Comparison of ENCODE assay signal across 14 cellular contexts in genomic region chr2:218395090-218395444, GRCh38. TPM values are rescaled to one million over a fixed set of nuclear protein-coding genes. Genes with fewer than 3 reads are reported as not detected.
DNase-seq lines count a peak whose midpoint lies in the region; ATAC-seq and TF ChIP-seq lines count a peak whose summit lies in the region.
"Had no signal": no experiment of that assay in that cellular context is flagged by ENCODE, and none has a peak within 500 bp of the region (broad histone marks: within the 10 kb centered on the region; RNA-seq: fewer than 3 reads in every experiment).

No MANE protein-coding gene starts in this region.

- WGBS in trophoblast cell (ENCODE audit: extremely low coverage, insufficient coverage, insufficient read length), result no CpG with 5 or more reads among the region's 6 CpGs

- no peak overlapping the region for H3K4me2 ChIP-seq in trophoblast cell (ENCODE audit: low read length)

- peaks cover 48% of the 10 kb centered on the region for H3K4me1 ChIP-seq in CD4-positive, alpha-beta memory T cell (ENCODE audit: insufficient read depth, low read length)
- H3K4me1 ChIP-seq in HUES6 (ENCODE audit: control insufficient read depth, insufficient read depth, low read length) (peaks cover 33% of the 10 kb centered on the region), trophoblast cell (ENCODE audit: control insufficient read depth in 1 of 2, insufficient read depth in 2 of 2, low read length in 2 of 2) (peaks cover 18 to 22% of the 10 kb centered on the region in 2 experiments)

- peaks cover 0 to 3% (median 0%) of the 10 kb centered on the region in 8 donors for H3K9me3 Mint-ChIP-seq in CD4-positive, alpha-beta memory T cell
- H3K9me3 Mint-ChIP-seq in brain (peaks cover 0 to 3% (median 0%) of the 10 kb centered on the region in 5 experiments), progenitor cell of endocrine pancreas (ENCODE audit: low read depth) (no peaks in the 10 kb centered on the region)

- ATAC-seq in HG03571 (IDR thresholded peaks at IDR 0.05; ENCODE audit: unreplicated experiment), result no peak
- ATAC-seq: left lobe of liver had no signal

- H3K18ac ChIP-seq in trophoblast cell (ENCODE audit: low read length), result no peak overlapping the region

- POLR2A ChIA-PET in CD4-positive, alpha-beta memory T cell (lab: Charles Lee; ENCODE audit: partially characterized antibody), result interaction anchor here (0.6 to 5.6 kb wide), 6 partner anchors 11 to 193 kb away, joined by 3 to 139 read pairs (median 4); partner anchors contain the start of genes AAMP, PNKD and TMBIM1

- H2AFZ ChIP-seq in trophoblast cell (ENCODE audit: insufficient read depth, low read length, poor library complexity), result no peak overlapping the region

- H3K79me1 ChIP-seq in trophoblast cell (ENCODE audit: low read length), result peaks cover 31% of the 10 kb centered on the region

- no peak overlapping the region for H4K91ac ChIP-seq in trophoblast cell (ENCODE audit: low read depth, low read length)

- CTCF ChIA-PET in CD4-positive, alpha-beta memory T cell (lab: Charles Lee; ENCODE audit: partially characterized antibody), result interaction anchor here (2.5 to 6.6 kb wide), 4 partner anchors 39 to 123 kb away, joined by 16 to 62 read pairs (median 34); partner anchors contain the start of genes AAMP, CATIP, PNKD and TMBIM1

- no peak for DNase-seq in CD4-positive, alpha-beta memory T cell
- peak in 1 of 2 donors; percentile 56 for DNase-seq in trophoblast cell
- no peak for DNase-seq in progenitor cell of endocrine pancreas (ENCODE audit: low spot score, unreplicated experiment)
- no peak for DNase-seq in AG08396 (ENCODE audit: low spot score)
- DNase-seq: activated CD4-positive, alpha-beta T cell treated with anti-CD3 and anti-CD28 coated beads, Interleukin-2, amount 50 U/mL, for 48 hours; NCI-H2029; stimulated activated naive CD4-positive, alpha-beta T cell treated with Interleukin-2 at 50 U/mL for 16 hours; SW 1271 had no signal

- no peak overlapping the region for H3K4me3 ChIP-seq in CD4-positive, alpha-beta memory T cell (ENCODE audit: low read length in 2 of 2)
- H3K4me3 ChIP-seq in HUES6 (ENCODE audit: low read depth, low read length) (peak overlapping the region; percentile 80; the same call in 1 of the 2 replicates), trophoblast cell (ENCODE audit: low read depth, low read length) (no peak overlapping the region)

- H3K23ac ChIP-seq in trophoblast cell (ENCODE audit: low read length), result no peak overlapping the region

- H3K27me3 ChIP-seq in CD4-positive, alpha-beta memory T cell (ENCODE audit: insufficient read depth, low read length), result no peaks in the 10 kb centered on the region
- peaks cover 34% of the 10 kb centered on the region for H3K27me3 ChIP-seq in HUES6 (ENCODE audit: control insufficient read depth, insufficient read depth, low read length)
- no peaks in the 10 kb centered on the region for H3K27me3 ChIP-seq in trophoblast cell (ENCODE audit: insufficient read depth, low read length)
- H3K27me3 ChIP-seq: gastroesophageal sphincter had no signal

- intact Hi-C loops in CD4-positive, alpha-beta memory T cell (cut with micrococcal nuclease), result loop anchor here (5.0 kb wide), 3 partner anchors 502 to 857 kb away; partner anchors contain the start of genes CNPPD1, RETREG2, TUBA4A and TUBA4B

- H3K4ac ChIP-seq in trophoblast cell (ENCODE audit: low read depth, low read length), result no peak overlapping the region

- no peak overlapping the region for H3K14ac ChIP-seq in trophoblast cell (ENCODE audit: low read length)

- H2BK12ac ChIP-seq in trophoblast cell (ENCODE audit: low read length), result peak overlapping the region; percentile 23

- H3K27ac Mint-ChIP-seq in CD4-positive, alpha-beta memory T cell, result peak overlapping the region in 6 of 7 donors; percentile 70 to 100 (median 83)
- H3K27ac Mint-ChIP-seq in brain, result peak overlapping the region in 2 of 5 experiments; percentile 19 to 57
- H3K27ac Mint-ChIP-seq in progenitor cell of endocrine pancreas, result no peak overlapping the region

- H3K4me3 Mint-ChIP-seq in CD4-positive, alpha-beta memory T cell, result peak overlapping the region in 3 of 8 donors; percentile 25 to 29 (median 26)
- H3K4me3 Mint-ChIP-seq in brain, result peak overlapping the region; percentile 39 to 97 (median 65)
- H3K4me3 Mint-ChIP-seq in progenitor cell of endocrine pancreas (ENCODE audit: low read depth), result no peak overlapping the region

- H3K9ac ChIP-seq in HUES6 (ENCODE audit: low read length), result no peak overlapping the region
- no peak overlapping the region for H3K9ac ChIP-seq in trophoblast cell (ENCODE audit: low read length)
- H3K9ac ChIP-seq: parathyroid adenoma had no signal

- H3K27ac ChIP-seq in CD4-positive, alpha-beta memory T cell (ENCODE audit: low read depth, low read length), result no peak overlapping the region
- H3K27ac ChIP-seq in HUES6 (ENCODE audit: low read depth, low read length) (no peak overlapping the region), trophoblast cell (ENCODE audit: low read depth, low read length) (no peak overlapping the region)

- H2AK5ac ChIP-seq in trophoblast cell (ENCODE audit: low read length), result peak overlapping the region; percentile 9

- H3K9me3 ChIP-seq in CD4-positive, alpha-beta memory T cell (ENCODE audit: control insufficient read depth in 1 of 2, low read length in 2 of 2), result no peaks in the 10 kb centered on the region
- H3K9me3 ChIP-seq in HUES6 (ENCODE audit: control insufficient read depth, insufficient read depth, low read depth, low read length) (no peaks in the 10 kb centered on the region), trophoblast cell (ENCODE audit: insufficient read depth, low read depth, low read length) (no peaks in the 10 kb centered on the region)
- H3K9me3 ChIP-seq: gastroesophageal sphincter had no signal

- peaks cover 15% of the 10 kb centered on the region for H3K79me2 ChIP-seq in trophoblast cell (ENCODE audit: control insufficient read depth, insufficient read depth, low read length, poor library complexity)
- H3K79me2 ChIP-seq: parathyroid adenoma had no signal

- no peak overlapping the region for H4K8ac ChIP-seq in trophoblast cell (ENCODE audit: low read depth, low read length)

- no peak overlapping the region for H2BK5ac ChIP-seq in trophoblast cell (ENCODE audit: low read depth, low read length, poor library complexity)

- no peaks in the 10 kb centered on the region for H3K27me3 Mint-ChIP-seq in CD4-positive, alpha-beta memory T cell
- peaks cover 37% of the 10 kb centered on the region for H3K27me3 Mint-ChIP-seq in brain
- no peaks in the 10 kb centered on the region for H3K27me3 Mint-ChIP-seq in progenitor cell of endocrine pancreas

- peaks cover 15 to 51% (median 36%) of the 10 kb centered on the region in 4 donors for H3K4me1 Mint-ChIP-seq in CD4-positive, alpha-beta memory T cell
- peaks cover 25% of the 10 kb centered on the region for H3K4me1 Mint-ChIP-seq in brain
- H3K4me1 Mint-ChIP-seq in progenitor cell of endocrine pancreas (ENCODE audit: low read depth), result peaks cover 14% of the 10 kb centered on the region

- no peak for TF ChIP-seq CTCF in brain (conservative IDR thresholded peaks at IDR 0.05)
- no peak for TF ChIP-seq CTCF in progenitor cell of endocrine pancreas (IDR thresholded peaks at IDR 0.05; ENCODE audit: unreplicated experiment)

- H3K36me3 Mint-ChIP-seq in CD4-positive, alpha-beta memory T cell, result peaks cover 0 to 8% of the 10 kb centered on the region in 2 donors
- no peaks in the 10 kb centered on the region for H3K36me3 Mint-ChIP-seq in brain
- H3K36me3 Mint-ChIP-seq in progenitor cell of endocrine pancreas (ENCODE audit: insufficient read depth), result no peaks in the 10 kb centered on the region

- no peak overlapping the region for H2BK120ac ChIP-seq in trophoblast cell (ENCODE audit: insufficient read depth, low read length, poor library complexity)

- no peaks in the 10 kb centered on the region for H3K36me3 ChIP-seq in CD4-positive, alpha-beta memory T cell (ENCODE audit: insufficient read depth, low read length)
- H3K36me3 ChIP-seq in HUES6 (ENCODE audit: control insufficient read depth, insufficient read depth, low read length) (no peaks in the 10 kb centered on the region), trophoblast cell (ENCODE audit: control insufficient read depth in 1 of 2, insufficient read depth in 2 of 2, low read length in 2 of 2) (no peaks in the 10 kb centered on the region)
- H3K36me3 ChIP-seq: gastroesophageal sphincter had no signal

- no peak overlapping the region for H4K12ac ChIP-seq in trophoblast cell (ENCODE audit: low read depth, low read length)

RNA-seq across cellular contexts. Expression of gene CTDSP1, which starts 4.6 kb away (rescaled TPM):
- 100 to 1,000 TPM; 182 to 183 TPM for total RNA-seq in CD4-positive, alpha-beta memory T cell
- 10 to 100 TPM; 26.4 to 37.7 TPM for polyA plus RNA-seq in CD4-positive, alpha-beta memory T cell
- 44.4 TPM for polyA plus RNA-seq in brain (ENCODE audit: insufficient read depth, low read depth, low replicate concordance)
- 37.9 and 39.2 TPM in 2 replicates for polyA plus RNA-seq in trophoblast cell (2013)
- 102 and 108 TPM in 2 replicates for total RNA-seq in progenitor cell of endocrine pancreas

RNA-seq across cellular contexts. Expression of gene SLC11A1, which starts 13.0 kb away (rescaled TPM):
- 1 to 10 TPM; 1.3 to 1.9 TPM for total RNA-seq in CD4-positive, alpha-beta memory T cell
- polyA plus RNA-seq in CD4-positive, alpha-beta memory T cell, result under 1 TPM; 0.37 to 0.92 TPM
- 1.7 TPM for polyA plus RNA-seq in brain (ENCODE audit: insufficient read depth, low read depth, low replicate concordance)
- polyA plus RNA-seq in trophoblast cell (2013), result 0.05 and 0.06 TPM in 2 replicates
- total RNA-seq in progenitor cell of endocrine pancreas, result 0.33 and 0.34 TPM in 2 replicates

RNA-seq across cellular contexts. Expression of gene VIL1, which starts 23.9 kb away (rescaled TPM):
- not detected for total RNA-seq in CD4-positive, alpha-beta memory T cell
- not detected for polyA plus RNA-seq in CD4-positive, alpha-beta memory T cell
- polyA plus RNA-seq in brain (ENCODE audit: insufficient read depth, low read depth, low replicate concordance), result not detected
- polyA plus RNA-seq in trophoblast cell (2013), result 0.16 and 0.17 TPM in 2 replicates
- total RNA-seq in progenitor cell of endocrine pancreas, result 281 and 305 TPM in 2 replicates
- total RNA-seq: gastroesophageal sphincter had no signal

RNA-seq across cellular contexts. Expression of gene CATIP, which starts 38.4 kb away (rescaled TPM):
- not detected for total RNA-seq in CD4-positive, alpha-beta memory T cell
- polyA plus RNA-seq in CD4-positive, alpha-beta memory T cell, result not detected
- not detected for polyA plus RNA-seq in brain (ENCODE audit: insufficient read depth, low read depth, low replicate concordance)
- 0.14 and 0.17 TPM in 2 replicates for polyA plus RNA-seq in trophoblast cell (2013)
- total RNA-seq in progenitor cell of endocrine pancreas, result 3.3 and 3.8 TPM in 2 replicates
- total RNA-seq: gastroesophageal sphincter, left lobe of liver had no signal

Comparison
In these comparisons a context has a peak if more than half of its experiments do, and no peak if none do; other contexts are left out.
1. RNA of gene VIL1, which starts 23.9 kb away (total RNA-seq): 281 to 305 TPM in progenitor cell of endocrine pancreas; not detected in CD4-positive, alpha-beta memory T cell; every median in the first group is over 100 times any median in the second.